ENCODE assay signal across 1 cellular context in genomic region chr15:74889882-74890768, GRCh38.
TF ChIP-seq lines count a peak whose summit lies in the region.

TSS of gene MPI (plus strand) at chr15:74890042. CDS start at chr15:74890074, 32 bp downstream.

TF ChIP-seq in HEK293, 187 proteins besides CTCF, POLR2A, EP300 and RAD21 (continued from another document and continues in another):
- TF ChIP-seq ZNF324 (tag by site-specific recombination; IDR thresholded peaks at IDR 0.05) (peak; percentile 95), OSR2 (tag by site-specific recombination; IDR thresholded peaks at IDR 0.05) (no peak), GLIS2 (tag by site-specific recombination; IDR thresholded peaks at IDR 0.05) (peak; percentile 95), KLF7 (tag by site-specific recombination; IDR thresholded peaks at IDR 0.05; ENCODE audit: borderline replicate concordance) (peak; percentile 74; the same call in 1 of the 2 replicates), ZNF843 (tag by site-specific recombination; IDR thresholded peaks at IDR 0.05) (peak; percentile 85), ZNF23 (tag by site-specific recombination; IDR thresholded peaks at IDR 0.05; ENCODE audit: borderline replicate concordance) (no peak), ZFHX2 (tag by site-specific recombination; conservative IDR thresholded peaks at IDR 0.05) (peak; percentile 34), HOXA7 (CRISPR knock-in tag; IDR thresholded peaks at IDR 0.05; ENCODE audit: borderline replicate concordance) (no peak), ATF2 (tag by site-specific recombination; IDR thresholded peaks at IDR 0.05; ENCODE audit: low read depth) (no peak), ZNF555 (tag by site-specific recombination; conservative IDR thresholded peaks at IDR 0.05) (no peak), ZNF157 (tag by site-specific recombination; IDR thresholded peaks at IDR 0.05) (no peak), ZNF155 (tag by site-specific recombination; IDR thresholded peaks at IDR 0.05) (no peak), ZNF394 (tag by site-specific recombination; IDR thresholded peaks at IDR 0.05; ENCODE audit: borderline replicate concordance) (peak; percentile 36; the same call in 1 of the 2 replicates), EGR2 (tag by site-specific recombination; IDR thresholded peaks at IDR 0.05; ENCODE audit: low read depth) (no peak), IKZF3 (tag by site-specific recombination; IDR thresholded peaks at IDR 0.05) (no peak), ZNF704 (tag by site-specific recombination; IDR thresholded peaks at IDR 0.05) (no peak), ZNF404 (tag by site-specific recombination; IDR thresholded peaks at IDR 0.05) (no peak), ZNF585B (tag by site-specific recombination; IDR thresholded peaks at IDR 0.05) (no peak), SCRT1 (tag by site-specific recombination; IDR thresholded peaks at IDR 0.05; ENCODE audit: borderline replicate concordance) (no peak), ZXDB (tag by site-specific recombination; IDR thresholded peaks at IDR 0.05) (peak; percentile 99), ZFP37 (tag by site-specific recombination; IDR thresholded peaks at IDR 0.05) (peak; percentile 97), ZNF174 (tag by site-specific recombination; IDR thresholded peaks at IDR 0.05) (no peak), ZNF658 (tag by site-specific recombination; IDR thresholded peaks at IDR 0.05) (no peak), MYNN (tag by site-specific recombination; IDR thresholded peaks at IDR 0.05; ENCODE audit: borderline replicate concordance) (no peak; the same call in 1 of the 2 replicates), TRIM28 (IDR thresholded peaks at IDR 0.05; ENCODE audit: borderline replicate concordance, low read length) (no peak), ZNF623 (tag by site-specific recombination; IDR thresholded peaks at IDR 0.05) (no peak), ZBTB20 (tag by site-specific recombination; IDR thresholded peaks at IDR 0.05) (peak; percentile 97), ZNF121 (tag by site-specific recombination; IDR thresholded peaks at IDR 0.05) (peak; percentile 77), REPIN1 (tag by site-specific recombination; IDR thresholded peaks at IDR 0.05; ENCODE audit: low read depth) (peak; percentile 95; the same call in 1 of the 2 replicates), ZNF140 (tag by site-specific recombination; IDR thresholded peaks at IDR 0.05) (no peak), FEZF1 (tag by site-specific recombination; IDR thresholded peaks at IDR 0.05) (0 out of 2 replicates have a peak, but pooled peaks have one; percentile 1), ZNF76 (tag by site-specific recombination; IDR thresholded peaks at IDR 0.05; ENCODE audit: borderline replicate concordance, low read depth) (peak; percentile 100), ZNF677 (tag by site-specific recombination; IDR thresholded peaks at IDR 0.05) (no peak), ZNF629 (tag by site-specific recombination; IDR thresholded peaks at IDR 0.05) (peak; percentile 89), ZNF639 (tag by site-specific recombination; IDR thresholded peaks at IDR 0.05) (peak; percentile 88), ZNF2 (tag by site-specific recombination; IDR thresholded peaks at IDR 0.05) (peak; percentile 86)
- TF ChIP-seq, protein P1, sequence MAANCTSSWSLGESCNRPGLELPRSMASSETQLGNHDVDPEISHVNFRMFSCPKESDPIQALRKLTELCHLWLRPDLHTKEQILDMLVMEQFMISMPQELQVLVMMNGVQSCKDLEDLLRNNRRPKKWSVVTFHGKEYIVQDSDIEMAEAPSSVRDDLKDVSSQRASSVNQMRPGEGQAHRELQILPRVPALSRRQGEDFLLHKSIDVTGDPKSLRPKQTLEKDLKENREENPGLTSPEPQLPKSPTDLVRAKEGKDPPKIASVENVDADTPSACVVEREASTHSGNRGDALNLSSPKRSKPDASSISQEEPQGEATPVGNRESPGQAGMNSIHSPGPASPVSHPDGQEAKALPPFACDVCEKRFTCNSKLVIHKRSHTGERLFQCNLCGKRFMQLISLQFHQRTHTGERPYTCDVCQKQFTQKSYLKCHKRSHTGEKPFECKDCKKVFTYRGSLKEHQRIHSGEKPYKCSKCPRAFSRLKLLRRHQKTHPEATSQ (tag by site-specific recombination; IDR thresholded peaks at IDR 0.05): peak; percentile 80; the same call in 1 of the 2 replicates
- TF ChIP-seq, protein P2, sequence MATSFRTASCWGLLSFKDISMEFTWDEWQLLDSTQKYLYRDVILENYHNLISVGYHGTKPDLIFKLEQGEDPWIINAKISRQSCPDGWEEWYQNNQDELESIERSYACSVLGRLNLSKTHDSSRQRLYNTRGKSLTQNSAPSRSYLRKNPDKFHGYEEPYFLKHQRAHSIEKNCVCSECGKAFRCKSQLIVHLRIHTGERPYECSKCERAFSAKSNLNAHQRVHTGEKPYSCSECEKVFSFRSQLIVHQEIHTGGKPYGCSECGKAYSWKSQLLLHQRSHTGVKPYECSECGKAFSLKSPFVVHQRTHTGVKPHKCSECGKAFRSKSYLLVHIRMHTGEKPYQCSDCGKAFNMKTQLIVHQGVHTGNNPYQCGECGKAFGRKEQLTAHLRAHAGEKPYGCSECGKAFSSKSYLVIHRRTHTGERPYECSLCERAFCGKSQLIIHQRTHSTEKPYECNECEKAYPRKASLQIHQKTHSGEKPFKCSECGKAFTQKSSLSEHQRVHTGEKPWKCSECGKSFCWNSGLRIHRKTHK (tag by site-specific recombination; IDR thresholded peaks at IDR 0.05): no peak
- TF ChIP-seq, protein P3, sequence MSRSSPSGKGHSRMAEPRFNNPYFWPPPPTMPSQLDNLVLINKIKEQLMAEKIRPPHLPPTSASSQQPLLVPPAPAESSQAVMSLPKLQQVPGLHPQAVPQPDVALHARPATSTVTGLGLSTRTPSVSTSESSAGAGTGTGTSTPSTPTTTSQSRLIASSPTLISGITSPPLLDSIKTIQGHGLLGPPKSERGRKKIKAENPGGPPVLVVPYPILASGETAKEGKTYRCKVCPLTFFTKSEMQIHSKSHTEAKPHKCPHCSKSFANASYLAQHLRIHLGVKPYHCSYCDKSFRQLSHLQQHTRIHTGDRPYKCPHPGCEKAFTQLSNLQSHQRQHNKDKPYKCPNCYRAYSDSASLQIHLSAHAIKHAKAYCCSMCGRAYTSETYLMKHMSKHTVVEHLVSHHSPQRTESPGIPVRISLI (tag by site-specific recombination; IDR thresholded peaks at IDR 0.05): no peak
- TF ChIP-seq, protein P4, sequence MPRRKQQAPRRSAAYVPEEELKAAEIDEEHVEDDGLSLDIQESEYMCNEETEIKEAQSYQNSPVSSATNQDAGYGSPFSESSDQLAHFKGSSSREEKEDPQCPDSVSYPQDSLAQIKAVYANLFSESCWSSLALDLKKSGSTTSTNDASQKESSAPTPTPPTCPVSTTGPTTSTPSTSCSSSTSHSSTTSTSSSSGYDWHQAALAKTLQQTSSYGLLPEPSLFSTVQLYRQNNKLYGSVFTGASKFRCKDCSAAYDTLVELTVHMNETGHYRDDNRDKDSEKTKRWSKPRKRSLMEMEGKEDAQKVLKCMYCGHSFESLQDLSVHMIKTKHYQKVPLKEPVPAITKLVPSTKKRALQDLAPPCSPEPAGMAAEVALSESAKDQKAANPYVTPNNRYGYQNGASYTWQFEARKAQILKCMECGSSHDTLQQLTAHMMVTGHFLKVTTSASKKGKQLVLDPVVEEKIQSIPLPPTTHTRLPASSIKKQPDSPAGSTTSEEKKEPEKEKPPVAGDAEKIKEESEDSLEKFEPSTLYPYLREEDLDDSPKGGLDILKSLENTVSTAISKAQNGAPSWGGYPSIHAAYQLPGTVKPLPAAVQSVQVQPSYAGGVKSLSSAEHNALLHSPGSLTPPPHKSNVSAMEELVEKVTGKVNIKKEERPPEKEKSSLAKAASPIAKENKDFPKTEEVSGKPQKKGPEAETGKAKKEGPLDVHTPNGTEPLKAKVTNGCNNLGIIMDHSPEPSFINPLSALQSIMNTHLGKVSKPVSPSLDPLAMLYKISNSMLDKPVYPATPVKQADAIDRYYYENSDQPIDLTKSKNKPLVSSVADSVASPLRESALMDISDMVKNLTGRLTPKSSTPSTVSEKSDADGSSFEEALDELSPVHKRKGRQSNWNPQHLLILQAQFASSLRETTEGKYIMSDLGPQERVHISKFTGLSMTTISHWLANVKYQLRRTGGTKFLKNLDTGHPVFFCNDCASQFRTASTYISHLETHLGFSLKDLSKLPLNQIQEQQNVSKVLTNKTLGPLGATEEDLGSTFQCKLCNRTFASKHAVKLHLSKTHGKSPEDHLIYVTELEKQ (tag by site-specific recombination; IDR thresholded peaks at IDR 0.05; ENCODE audit: borderline replicate concordance): no peak; the same call in 1 of the 2 replicates
- TF ChIP-seq, protein P5, sequence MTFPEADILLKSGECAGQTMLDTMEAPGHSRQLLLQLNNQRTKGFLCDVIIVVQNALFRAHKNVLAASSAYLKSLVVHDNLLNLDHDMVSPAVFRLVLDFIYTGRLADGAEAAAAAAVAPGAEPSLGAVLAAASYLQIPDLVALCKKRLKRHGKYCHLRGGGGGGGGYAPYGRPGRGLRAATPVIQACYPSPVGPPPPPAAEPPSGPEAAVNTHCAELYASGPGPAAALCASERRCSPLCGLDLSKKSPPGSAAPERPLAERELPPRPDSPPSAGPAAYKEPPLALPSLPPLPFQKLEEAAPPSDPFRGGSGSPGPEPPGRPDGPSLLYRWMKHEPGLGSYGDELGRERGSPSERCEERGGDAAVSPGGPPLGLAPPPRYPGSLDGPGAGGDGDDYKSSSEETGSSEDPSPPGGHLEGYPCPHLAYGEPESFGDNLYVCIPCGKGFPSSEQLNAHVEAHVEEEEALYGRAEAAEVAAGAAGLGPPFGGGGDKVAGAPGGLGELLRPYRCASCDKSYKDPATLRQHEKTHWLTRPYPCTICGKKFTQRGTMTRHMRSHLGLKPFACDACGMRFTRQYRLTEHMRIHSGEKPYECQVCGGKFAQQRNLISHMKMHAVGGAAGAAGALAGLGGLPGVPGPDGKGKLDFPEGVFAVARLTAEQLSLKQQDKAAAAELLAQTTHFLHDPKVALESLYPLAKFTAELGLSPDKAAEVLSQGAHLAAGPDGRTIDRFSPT (tag by site-specific recombination; IDR thresholded peaks at IDR 0.05): peak; percentile 6; the same call in 1 of the 2 replicates
- TF ChIP-seq, protein P6, sequence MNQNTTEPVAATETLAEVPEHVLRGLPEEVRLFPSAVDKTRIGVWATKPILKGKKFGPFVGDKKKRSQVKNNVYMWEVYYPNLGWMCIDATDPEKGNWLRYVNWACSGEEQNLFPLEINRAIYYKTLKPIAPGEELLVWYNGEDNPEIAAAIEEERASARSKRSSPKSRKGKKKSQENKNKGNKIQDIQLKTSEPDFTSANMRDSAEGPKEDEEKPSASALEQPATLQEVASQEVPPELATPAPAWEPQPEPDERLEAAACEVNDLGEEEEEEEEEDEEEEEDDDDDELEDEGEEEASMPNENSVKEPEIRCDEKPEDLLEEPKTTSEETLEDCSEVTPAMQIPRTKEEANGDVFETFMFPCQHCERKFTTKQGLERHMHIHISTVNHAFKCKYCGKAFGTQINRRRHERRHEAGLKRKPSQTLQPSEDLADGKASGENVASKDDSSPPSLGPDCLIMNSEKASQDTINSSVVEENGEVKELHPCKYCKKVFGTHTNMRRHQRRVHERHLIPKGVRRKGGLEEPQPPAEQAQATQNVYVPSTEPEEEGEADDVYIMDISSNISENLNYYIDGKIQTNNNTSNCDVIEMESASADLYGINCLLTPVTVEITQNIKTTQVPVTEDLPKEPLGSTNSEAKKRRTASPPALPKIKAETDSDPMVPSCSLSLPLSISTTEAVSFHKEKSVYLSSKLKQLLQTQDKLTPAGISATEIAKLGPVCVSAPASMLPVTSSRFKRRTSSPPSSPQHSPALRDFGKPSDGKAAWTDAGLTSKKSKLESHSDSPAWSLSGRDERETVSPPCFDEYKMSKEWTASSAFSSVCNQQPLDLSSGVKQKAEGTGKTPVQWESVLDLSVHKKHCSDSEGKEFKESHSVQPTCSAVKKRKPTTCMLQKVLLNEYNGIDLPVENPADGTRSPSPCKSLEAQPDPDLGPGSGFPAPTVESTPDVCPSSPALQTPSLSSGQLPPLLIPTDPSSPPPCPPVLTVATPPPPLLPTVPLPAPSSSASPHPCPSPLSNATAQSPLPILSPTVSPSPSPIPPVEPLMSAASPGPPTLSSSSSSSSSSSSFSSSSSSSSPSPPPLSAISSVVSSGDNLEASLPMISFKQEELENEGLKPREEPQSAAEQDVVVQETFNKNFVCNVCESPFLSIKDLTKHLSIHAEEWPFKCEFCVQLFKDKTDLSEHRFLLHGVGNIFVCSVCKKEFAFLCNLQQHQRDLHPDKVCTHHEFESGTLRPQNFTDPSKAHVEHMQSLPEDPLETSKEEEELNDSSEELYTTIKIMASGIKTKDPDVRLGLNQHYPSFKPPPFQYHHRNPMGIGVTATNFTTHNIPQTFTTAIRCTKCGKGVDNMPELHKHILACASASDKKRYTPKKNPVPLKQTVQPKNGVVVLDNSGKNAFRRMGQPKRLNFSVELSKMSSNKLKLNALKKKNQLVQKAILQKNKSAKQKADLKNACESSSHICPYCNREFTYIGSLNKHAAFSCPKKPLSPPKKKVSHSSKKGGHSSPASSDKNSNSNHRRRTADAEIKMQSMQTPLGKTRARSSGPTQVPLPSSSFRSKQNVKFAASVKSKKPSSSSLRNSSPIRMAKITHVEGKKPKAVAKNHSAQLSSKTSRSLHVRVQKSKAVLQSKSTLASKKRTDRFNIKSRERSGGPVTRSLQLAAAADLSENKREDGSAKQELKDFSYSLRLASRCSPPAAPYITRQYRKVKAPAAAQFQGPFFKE (tag by site-specific recombination; IDR thresholded peaks at IDR 0.05; ENCODE audit: borderline replicate concordance): peak; percentile 98
